8 cellular contexts compared by ENCODE assay signal in genomic region chr3:119690043-119690656, GRCh38. TPM values are rescaled to one million over a fixed set of nuclear protein-coding genes. Genes with fewer than 3 reads are reported as not detected.
A peak's percentile ranks its signal among the peaks of the same experiment; 100 is the strongest.
DNase-seq lines count a peak whose midpoint lies in the region; ATAC-seq and TF ChIP-seq lines count a peak whose summit lies in the region.

No MANE protein-coding gene starts in this region.

- peaks cover 0 to 2% (median 0%) of the 10 kb centered on the region in 3 donors for H3K27me3 Mint-ChIP-seq in CD14-positive monocyte (ENCODE audit: low read depth in 3 of 3)

- H2AFZ ChIP-seq in mesenchymal stem cell (ENCODE audit: low read depth, low read length), result no peak overlapping the region

- H4K91ac ChIP-seq in mesenchymal stem cell (ENCODE audit: low read length), result no peak overlapping the region

- H2BK120ac ChIP-seq in mesenchymal stem cell (ENCODE audit: low read depth, low read length), result no peak overlapping the region

- peak overlapping the region in 1 of 7 donors; percentile 40 for H3K27ac Mint-ChIP-seq in CD14-positive monocyte

- H4K8ac ChIP-seq in mesenchymal stem cell (ENCODE audit: low read length), result no peak overlapping the region

- no peaks in the 10 kb centered on the region for H3K9me3 ChIP-seq in mesenchymal stem cell (ENCODE audit: control insufficient read depth, low read length)

- H3K4me3 ChIP-seq in HL-60 (replicated peaks; ENCODE audit: insufficient read depth, low read length) (no peak overlapping the region), mesenchymal stem cell (ENCODE audit: insufficient read depth in 1 of 2, low read depth in 1 of 2, low read length in 2 of 2) (no peak overlapping the region)

- H3K9ac ChIP-seq in mesenchymal stem cell (ENCODE audit: low read length), result no peak overlapping the region

- H3K9me3 Mint-ChIP-seq in CD14-positive monocyte, result peaks cover 0 to 7% (median 3%) of the 10 kb centered on the region in 7 donors

- DNase-seq in CD14-positive monocyte (ENCODE audit: low spot score) (no peak), HL-60 (ENCODE audit: low read depth in 1 of 2, low spot score in 1 of 2) (peak in 1 of 2 experiments; percentile 9), astrocyte of the hippocampus (ENCODE audit: low read depth, low spot score) (peak; percentile 41), mesenchymal stem cell (peak; percentile 48), mesenteric fat pad (ENCODE audit: low spot score) (no peak), pons (ENCODE audit: low spot score) (no peak), NCI-H1417 treated with DMSO at 0.1 percent for 48 hours (lab: John Stamatoyannopoulos, UW) (no peak)

- no peak overlapping the region for H3K4me2 ChIP-seq in mesenchymal stem cell (ENCODE audit: low read length, poor library complexity, severe bottlenecking)

- H2BK12ac ChIP-seq in mesenchymal stem cell (ENCODE audit: low read length in 2 of 2), result no peak overlapping the region

- intact Hi-C loops in CD14-positive monocyte (cut with micrococcal nuclease), result no loop called here

- H3K4me1 Mint-ChIP-seq in CD14-positive monocyte, result no peaks in the 10 kb centered on the region

- no peak overlapping the region for H3K27ac ChIP-seq in HL-60 (replicated peaks)
- H3K27ac ChIP-seq in mesenchymal stem cell (ENCODE audit: low read length, poor library complexity, severe bottlenecking), result no peak overlapping the region

- no peak for ATAC-seq in GM18520 (IDR thresholded peaks at IDR 0.05; ENCODE audit: unreplicated experiment)

- no peak overlapping the region for H2BK15ac ChIP-seq in mesenchymal stem cell (ENCODE audit: low read depth, poor library complexity, severe bottlenecking)

- H3K4ac ChIP-seq in mesenchymal stem cell (ENCODE audit: low read depth in 1 of 2, low read length in 2 of 2), result no peak overlapping the region

- H3K4me1 ChIP-seq in mesenchymal stem cell (ENCODE audit: control insufficient read depth, insufficient read depth, low read depth, low read length), result no peaks in the 10 kb centered on the region

- no peaks in the 10 kb centered on the region for H3K36me3 ChIP-seq in mesenchymal stem cell (ENCODE audit: control insufficient read depth in 1 of 2, insufficient read depth in 2 of 2, low read depth in 1 of 2, low read length in 2 of 2)

- 79% methylated on average over 2 of the region's 4 CpGs for WGBS in mesenchymal stem cell

- H2AK5ac ChIP-seq in mesenchymal stem cell (ENCODE audit: low read length, severe bottlenecking), result no peak overlapping the region

- H3K36me3 Mint-ChIP-seq in CD14-positive monocyte, result no peaks in the 10 kb centered on the region

- no peak overlapping the region for H3K4me3 Mint-ChIP-seq in CD14-positive monocyte

- no peak overlapping the region for H2BK5ac ChIP-seq in mesenchymal stem cell (ENCODE audit: low read depth, low read length, poor library complexity, severe bottlenecking)

- peak; percentile 77 for TF ChIP-seq CTCF in CD14-positive monocyte (IDR thresholded peaks at IDR 0.05)
- TF ChIP-seq CTCF in HL-60 (IDR thresholded peaks at IDR 0.05; ENCODE audit: insufficient read depth, low read length), result peak; percentile 14

- H3K27me3 ChIP-seq in HL-60 (ENCODE audit: insufficient read depth, poor library complexity, severe bottlenecking) (no peaks in the 10 kb centered on the region), mesenchymal stem cell (ENCODE audit: control insufficient read depth in 1 of 2, insufficient read depth in 1 of 2, low read length in 2 of 2) (peaks cover 0 to 3% of the 10 kb centered on the region in 2 experiments)

- no peak overlapping the region for H3K14ac ChIP-seq in mesenchymal stem cell (ENCODE audit: low read length in 2 of 2)

- no peak overlapping the region for H3K18ac ChIP-seq in mesenchymal stem cell (ENCODE audit: low read depth in 1 of 2, low read length in 2 of 2)

- no peaks in the 10 kb centered on the region for H3K79me1 ChIP-seq in mesenchymal stem cell (replicated peaks; ENCODE audit: low read length, poor library complexity, severe bottlenecking)

- H3K23ac ChIP-seq in mesenchymal stem cell (ENCODE audit: low read length in 2 of 2), result no peak overlapping the region

RNA-seq across cellular contexts. Expression of gene CFAP91, which starts 12.7 kb away (rescaled TPM):
- polyA plus RNA-seq in CD14-positive monocyte, result under 1 TPM in 1 of 2 donors, not detected in 1; 0.14 TPM
- 0.08 TPM for polyA plus RNA-seq in mesenchymal stem cell (2013, experiment 1 of 2)
- 0.14 TPM for polyA plus RNA-seq in mesenchymal stem cell (2013, experiment 2 of 2)
- total RNA-seq in mesenteric fat pad, result 0.39 TPM

RNA-seq across cellular contexts. Expression of gene COX17, which starts 12.9 kb away (rescaled TPM):
- polyA plus RNA-seq in CD14-positive monocyte, result 10 to 100 TPM; 81.6 to 83.6 TPM
- 62.6 TPM for polyA plus RNA-seq in mesenchymal stem cell (2013, experiment 1 of 2)
- 62.2 TPM for polyA plus RNA-seq in mesenchymal stem cell (2013, experiment 2 of 2)
- total RNA-seq in mesenteric fat pad, result 48.4 TPM

RNA-seq across cellular contexts. Expression of gene POPDC2, which starts 29.8 kb away (rescaled TPM):
- polyA plus RNA-seq in CD14-positive monocyte, result under 1 TPM; 0.58 to 0.63 TPM
- polyA plus RNA-seq in mesenchymal stem cell (2013, experiment 1 of 2), result 0.40 TPM
- 0.45 TPM for polyA plus RNA-seq in mesenchymal stem cell (2013, experiment 2 of 2)
- 1.5 TPM for total RNA-seq in mesenteric fat pad

Comparison
In these comparisons a context has a peak if more than half of its experiments do, and no peak if none do; other contexts are left out.
1. DNase-seq: peak in astrocyte of the hippocampus (single experiment) and mesenchymal stem cell (single experiment); none in CD14-positive monocyte (single experiment), mesenteric fat pad (single experiment), pons (single experiment) and NCI-H1417 treated with DMSO at 0.1 percent for 48 hours (single experiment).